ENCODE assay signal across 23 cellular contexts in the genomic region with DNA sequence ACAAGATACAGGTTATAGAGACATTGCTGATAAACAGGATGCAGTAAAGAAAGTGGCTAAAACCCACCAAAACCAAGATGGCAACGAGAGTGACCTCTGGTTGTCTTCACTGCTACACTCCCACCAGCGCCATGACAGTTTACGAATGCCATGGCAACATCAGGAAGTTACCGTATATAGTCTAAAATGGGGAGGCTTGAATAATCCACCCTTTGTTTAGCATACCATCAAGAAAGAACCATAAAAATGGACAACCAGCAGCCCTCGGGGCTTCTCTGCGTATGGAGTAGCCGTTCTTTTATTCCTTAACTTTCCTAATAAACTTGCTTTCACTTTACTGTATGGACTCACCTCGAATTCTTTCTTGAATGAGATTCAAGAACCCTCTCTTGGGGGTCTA. TPM values are rescaled to one million over a fixed set of nuclear protein-coding genes. Genes with fewer than 3 reads are reported as not detected.
"Had no signal": no experiment of that assay in that cellular context is flagged by ENCODE, and none has a peak within 500 bp of the region (broad histone marks: within the 10 kb centered on the region; RNA-seq: fewer than 3 reads in every experiment).

No MANE protein-coding gene starts in this region.

- H3K36me3 ChIP-seq: MG63, SJCRH30 had no signal

- H3K9me3 ChIP-seq: MG63, SJCRH30, SK-N-SH had no signal

- DNase-seq: Karpas-422; KG1; MG63; NCI-H1092; NCI-H1105 treated with DMSO at 0.1 percent for 48 hours; NCI-H1417 treated with DMSO at 0.1 percent for 48 hours; NCI-H146; NCI-H1694 treated with DMSO at 0.1 percent for 48 hours; NCI-H1930; NCI-H2081; NCI-H2107; NCI-H2227 treated with DMSO at 0.1 percent for 48 hours; NCI-H524; NCI-H526 treated with DMSO at 0.1 percent for 48 hours; NCI-H774; NK-92 treated with Interleukin-12 subunit alpha and Interleukin-12 subunit beta, amount 100 ng/mL, for 24 hours; PC-3; SHP77 treated with DMSO at 0.1 percent for 48 hours; SJCRH30; SK-N-SH; SW 1271 had no signal

- H3K4me1 ChIP-seq: SJCRH30 had no signal

- H3K27me3 ChIP-seq: MG63, SJCRH30 had no signal

- H3K4me3 ChIP-seq: MG63, SJCRH30 had no signal

RNA-seq across cellular contexts. Expression of gene CDH13, which starts 21.7 kb away (rescaled TPM):
- total RNA-seq: HT-29, OCI-LY7 had no signal
